8 cellular contexts compared by ENCODE assay signal in genomic region chr21:44637851-44638348, GRCh38. TPM values are rescaled to one million over a fixed set of nuclear protein-coding genes. Genes with fewer than 3 reads are reported as not detected.
DNase-seq lines count a peak whose midpoint lies in the region; ATAC-seq and TF ChIP-seq lines count a peak whose summit lies in the region.
"Not testable (repeated sequence)": the region's sequence is repeated elsewhere in the genome, so short reads cannot be mapped to it uniquely, and the experiment has no call there.
"Had no signal": no experiment of that assay in that cellular context is flagged by ENCODE, and none has a peak within 500 bp of the region (broad histone marks: within the 10 kb centered on the region; RNA-seq: fewer than 3 reads in every experiment).

No MANE protein-coding gene starts in this region.

- peak; percentile 74 for DNase-seq in DMS 273 (lab: John Stamatoyannopoulos, UW; ENCODE audit: unreplicated experiment)
- not testable (repeated sequence) for DNase-seq in Panc1 (ENCODE audit: low read depth, low spot score); activated naive CD8-positive, alpha-beta T cell treated with anti-CD3 and anti-CD28 coated beads, Interleukin-2, amount 10 ng/mL, durations not matched to agents 7 days and 5 days; glutamatergic neuron
- peak; percentile 63 for DNase-seq in osteocyte (ENCODE audit: extremely low spot score, unreplicated experiment)

- H3K4me1 ChIP-seq in Panc1 (ENCODE audit: control insufficient read depth, insufficient read depth, low read length): not testable (repeated sequence)

- in situ Hi-C loops in Panc1 (cut with HindIII; ENCODE audit: low pct_unique_long_range_greater_than_20kb, low sequenced_read_pairs): not testable (repeated sequence)

- not testable (repeated sequence) for H3K36me3 ChIP-seq in Panc1 (ENCODE audit: control insufficient read depth, insufficient read depth, low read length)

- H3K4me3 ChIP-seq in Panc1 (ENCODE audit: low read depth in 2 of 2, low read length in 2 of 2): not testable (repeated sequence)

- TF ChIP-seq CTCF in Panc1 (IDR thresholded peaks at IDR 0.05); glutamatergic neuron (IDR thresholded peaks at IDR 0.05; ENCODE audit: partially characterized antibody, unreplicated experiment); osteocyte (IDR thresholded peaks at IDR 0.05): not testable (repeated sequence)

- intact Hi-C loops in Panc1 (cut with micrococcal nuclease; ENCODE audit: unreplicated experiment): not testable (repeated sequence)

- CTCF ChIA-PET in Panc1 (lab: Charles Lee): not testable (repeated sequence)

- not testable (repeated sequence) for H3K9me3 ChIP-seq in Panc1 (ENCODE audit: control insufficient read depth, insufficient read depth, low read depth, low read length)

- H3K27me3 Mint-ChIP-seq in activated naive CD8-positive, alpha-beta T cell treated with anti-CD3 and anti-CD28 coated beads, Interleukin-2, amount 10 ng/mL, durations not matched to agents 7 days and 5 days; glutamatergic neuron (ENCODE audit: unreplicated experiment): not testable (repeated sequence)
- peaks cover 16% of the 10 kb centered on the region for H3K27me3 Mint-ChIP-seq in osteocyte (ENCODE audit: unreplicated experiment)

- not testable (repeated sequence) for H3K4me1 Mint-ChIP-seq in activated naive CD8-positive, alpha-beta T cell treated with anti-CD3 and anti-CD28 coated beads, Interleukin-2, amount 10 ng/mL, durations not matched to agents 7 days and 5 days; glutamatergic neuron (ENCODE audit: low read depth, unreplicated experiment); osteocyte (ENCODE audit: unreplicated experiment)

- H3K27ac ChIP-seq in Panc1 (ENCODE audit: low read length): not testable (repeated sequence)

- ATAC-seq in Panc1: peak; percentile 65
- ATAC-seq in activated naive CD8-positive, alpha-beta T cell treated with anti-CD3 and anti-CD28 coated beads, Interleukin-2, amount 10 ng/mL, durations not matched to agents 7 days and 5 days (ENCODE audit: low read depth): not testable (repeated sequence)

- not testable (repeated sequence) for BruUV-seq in Panc1 (replicated peaks; lab: Mats Ljungman, UMichigan)

- H3K27ac Mint-ChIP-seq in activated naive CD8-positive, alpha-beta T cell treated with anti-CD3 and anti-CD28 coated beads, Interleukin-2, amount 10 ng/mL, durations not matched to agents 7 days and 5 days: peak overlapping the region; percentile 60
- H3K27ac Mint-ChIP-seq in glutamatergic neuron (ENCODE audit: unreplicated experiment): peak overlapping the region; percentile 67
- not testable (repeated sequence) for H3K27ac Mint-ChIP-seq in osteocyte (ENCODE audit: unreplicated experiment)

- not testable (repeated sequence) for H3K4me3 Mint-ChIP-seq in activated naive CD8-positive, alpha-beta T cell treated with anti-CD3 and anti-CD28 coated beads, Interleukin-2, amount 10 ng/mL, durations not matched to agents 7 days and 5 days; osteocyte (ENCODE audit: unreplicated experiment)
- H3K4me3 Mint-ChIP-seq in glutamatergic neuron (ENCODE audit: unreplicated experiment): peak overlapping the region; percentile 64

- not testable (repeated sequence) for H3K36me3 Mint-ChIP-seq in activated naive CD8-positive, alpha-beta T cell treated with anti-CD3 and anti-CD28 coated beads, Interleukin-2, amount 10 ng/mL, durations not matched to agents 7 days and 5 days; osteocyte (ENCODE audit: unreplicated experiment)
- peaks cover 22% of the 10 kb centered on the region for H3K36me3 Mint-ChIP-seq in glutamatergic neuron (ENCODE audit: unreplicated experiment)

- H3K27me3 ChIP-seq in Panc1 (ENCODE audit: control insufficient read depth, insufficient read depth, low read length): not testable (repeated sequence)

- H3K9me3 Mint-ChIP-seq in activated naive CD8-positive, alpha-beta T cell treated with anti-CD3 and anti-CD28 coated beads, Interleukin-2, amount 10 ng/mL, durations not matched to agents 7 days and 5 days: peaks cover 27% of the 10 kb centered on the region
- H3K9me3 Mint-ChIP-seq in glutamatergic neuron (ENCODE audit: unreplicated experiment): peaks cover 11% of the 10 kb centered on the region
- not testable (repeated sequence) for H3K9me3 Mint-ChIP-seq in osteocyte (ENCODE audit: unreplicated experiment)

- POLR2A ChIA-PET in Panc1 (lab: Charles Lee); activated naive CD8-positive, alpha-beta T cell treated with anti-CD3 and anti-CD28 coated beads, Interleukin-2, amount 10 ng/mL, durations not matched to agents 7 days and 5 days (lab: Charles Lee): not testable (repeated sequence)

RNA-seq across cellular contexts. Expression of gene KRTAP10-10, which starts 0.7 kb away (rescaled TPM):
- total RNA-seq in Panc1 (2021; ENCODE audit: unreplicated experiment): not detected
- polyA plus RNA-seq in Panc1 (2012; ENCODE audit: insufficient read length): not detected
- total RNA-seq in activated naive CD8-positive, alpha-beta T cell treated with anti-CD3 and anti-CD28 coated beads, Interleukin-2, amount 10 ng/mL, durations not matched to agents 7 days and 5 days: not detected
- total RNA-seq in glutamatergic neuron (ENCODE audit: unreplicated experiment): not detected
- not detected in 2 replicates for total RNA-seq in osteocyte
- total RNA-seq: CD8-positive, alpha-beta memory T cell; Daoy; IMR-90 had no signal
- polyA plus RNA-seq: CD8-positive, alpha-beta memory T cell; IMR-90 had no signal

RNA-seq across cellular contexts. Expression of gene KRTAP10-11, which starts 8.3 kb away (rescaled TPM):
- total RNA-seq in Panc1 (2021; ENCODE audit: unreplicated experiment): not detected
- polyA plus RNA-seq in Panc1 (2012; ENCODE audit: insufficient read length): not detected
- total RNA-seq in activated naive CD8-positive, alpha-beta T cell treated with anti-CD3 and anti-CD28 coated beads, Interleukin-2, amount 10 ng/mL, durations not matched to agents 7 days and 5 days: not detected
- total RNA-seq in glutamatergic neuron (ENCODE audit: unreplicated experiment): not detected
- total RNA-seq in osteocyte: not detected in 2 replicates
- total RNA-seq: CD8-positive, alpha-beta memory T cell; Daoy; IMR-90 had no signal
- polyA plus RNA-seq: CD8-positive, alpha-beta memory T cell; IMR-90 had no signal

RNA-seq across cellular contexts. Expression of gene KRTAP10-9, which starts 11.0 kb away (rescaled TPM):
- total RNA-seq in Panc1 (2021; ENCODE audit: unreplicated experiment): not detected
- not detected for polyA plus RNA-seq in Panc1 (2012; ENCODE audit: insufficient read length)
- total RNA-seq in activated naive CD8-positive, alpha-beta T cell treated with anti-CD3 and anti-CD28 coated beads, Interleukin-2, amount 10 ng/mL, durations not matched to agents 7 days and 5 days: not detected
- total RNA-seq in glutamatergic neuron (ENCODE audit: unreplicated experiment): not detected
- not detected in 2 replicates for total RNA-seq in osteocyte
- total RNA-seq: CD8-positive, alpha-beta memory T cell; Daoy; IMR-90 had no signal
- polyA plus RNA-seq: CD8-positive, alpha-beta memory T cell; IMR-90 had no signal

RNA-seq across cellular contexts. Expression of gene KRTAP12-4, which starts 16.6 kb away (rescaled TPM):
- total RNA-seq in Panc1 (2021; ENCODE audit: unreplicated experiment): not detected
- not detected for polyA plus RNA-seq in Panc1 (2012; ENCODE audit: insufficient read length)
- total RNA-seq in activated naive CD8-positive, alpha-beta T cell treated with anti-CD3 and anti-CD28 coated beads, Interleukin-2, amount 10 ng/mL, durations not matched to agents 7 days and 5 days: not detected
- not detected for total RNA-seq in glutamatergic neuron (ENCODE audit: unreplicated experiment)
- not detected in 2 replicates for total RNA-seq in osteocyte
- total RNA-seq: CD8-positive, alpha-beta memory T cell; Daoy; IMR-90 had no signal
- polyA plus RNA-seq: CD8-positive, alpha-beta memory T cell; IMR-90 had no signal

RNA-seq across cellular contexts. Expression of gene KRTAP12-3, which starts 19.8 kb away (rescaled TPM):
- total RNA-seq in Panc1 (2021; ENCODE audit: unreplicated experiment) (not detected), glutamatergic neuron (ENCODE audit: unreplicated experiment) (not detected), osteocyte (not detected in 2 replicates)
- polyA plus RNA-seq in Panc1 (2012; ENCODE audit: insufficient read length): not detected
- not detected for total RNA-seq in activated naive CD8-positive, alpha-beta T cell treated with anti-CD3 and anti-CD28 coated beads, Interleukin-2, amount 10 ng/mL, durations not matched to agents 7 days and 5 days
- total RNA-seq: CD8-positive, alpha-beta memory T cell; Daoy; IMR-90 had no signal
- polyA plus RNA-seq: CD8-positive, alpha-beta memory T cell; IMR-90 had no signal
